In the genomic region with DNA sequence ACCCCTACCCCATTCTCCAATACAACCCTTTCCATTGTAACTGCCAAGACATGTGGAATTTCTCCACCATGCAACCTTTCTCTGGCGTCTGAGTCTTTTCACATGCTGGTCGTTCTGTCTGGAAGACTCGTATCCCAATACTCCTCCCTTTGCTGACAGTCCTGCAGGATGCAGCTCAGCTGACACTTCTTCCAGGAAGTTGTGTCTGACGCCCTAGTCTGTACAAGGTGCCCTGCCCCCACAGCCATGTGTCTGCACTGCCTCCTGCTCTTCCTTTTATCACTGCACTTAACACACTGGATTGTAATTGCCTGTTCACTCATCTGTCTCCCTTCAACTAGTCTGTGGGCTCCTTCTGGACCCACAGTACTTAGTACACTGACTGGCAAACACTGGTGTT, we compare ENCODE assay signal across 25 cellular contexts.
DNase-seq lines count a peak whose midpoint lies in the region; ATAC-seq, FAIRE-seq and TF ChIP-seq lines count a peak whose summit lies in the region.
"Had no signal": no experiment of that assay in that cellular context is flagged by ENCODE, and none has a peak within 500 bp of the region (broad histone marks: within the 10 kb centered on the region; RNA-seq: fewer than 3 reads in every experiment).

No MANE protein-coding gene starts in this region.

- DNase-seq in mammary epithelial cell = no peak
- DNase-seq in breast epithelium (ENCODE audit: low spot score in 2 of 2) = no peak
- DNase-seq in bronchial epithelial cell (ENCODE audit: low read depth) = no peak
- DNase-seq in left kidney (ENCODE audit: low read depth, low spot score) = peak; percentile 32
- no peak for DNase-seq in endodermal cell
- DNase-seq in central memory CD4-positive, alpha-beta T cell = no peak
- DNase-seq: AML-193; CD4-positive, alpha-beta T cell; HCEC 1CT; NCI-H1048; NCI-H1694 treated with DMSO at 0.1 percent for 48 hours; NCI-H2081; NCI-H524; NCI-H774; Peyer's patch; SIG-M5; SK-N-SH had no signal

- dilution Hi-C loops in mammary epithelial cell (cut with HindIII; ENCODE audit: low sequenced_read_pairs) = no loop called here

- H3K27me3 ChIP-seq in mammary epithelial cell (ENCODE audit: insufficient read depth, low read length) (no peaks in the 10 kb centered on the region), breast epithelium (no peaks in the 10 kb centered on the region), bronchial epithelial cell (ENCODE audit: control insufficient read depth, insufficient read depth, low read length) (no peaks in the 10 kb centered on the region), endodermal cell (ENCODE audit: control insufficient read depth, insufficient read depth, low read length, poor library complexity, severe bottlenecking) (peaks cover 5% of the 10 kb centered on the region)
- H3K27me3 ChIP-seq: BLaER1 treated with 17β-estradiol and CSF1 and Interleukin-3, amounts not matched to agents 10 nM and 100 nM; Peyer's patch had no signal

- no peak overlapping the region for H2AFZ ChIP-seq in mammary epithelial cell (ENCODE audit: low read depth, low read length)

- H3K79me2 ChIP-seq in mammary epithelial cell (ENCODE audit: insufficient read depth, low read length) = no peaks in the 10 kb centered on the region

- H3K36me3 Mint-ChIP-seq in endodermal cell (ENCODE audit: low read depth) = no peaks in the 10 kb centered on the region
- H3K36me3 Mint-ChIP-seq: IgD-negative memory B cell had no signal

- no peaks in the 10 kb centered on the region for H4K20me1 ChIP-seq in mammary epithelial cell (ENCODE audit: insufficient read depth, low read length)
- H4K20me1 ChIP-seq: BLaER1 treated with 17β-estradiol and CSF1 and Interleukin-3, amounts not matched to agents 10 nM and 100 nM had no signal

- no peak for TF ChIP-seq POLR2A in breast epithelium (IDR thresholded peaks at IDR 0.05)

- no peak overlapping the region for H3K4me2 ChIP-seq in mammary epithelial cell (ENCODE audit: insufficient read depth, low read depth, low read length)
- H3K4me2 ChIP-seq: A549; BLaER1 treated with 17β-estradiol and CSF1 and Interleukin-3, amounts not matched to agents 10 nM and 100 nM; KMS-11; SK-N-SH had no signal

- TF ChIP-seq CTCF in mammary epithelial cell (conservative IDR thresholded peaks at IDR 0.05 in 1 of 2, IDR thresholded peaks at IDR 0.05 in 1 of 2; ENCODE audit: extremely low read depth in 1 of 2, insufficient read depth in 1 of 2, low read depth in 1 of 2, low read length in 2 of 2) (no peak), breast epithelium (IDR thresholded peaks at IDR 0.05) (no peak), bronchial epithelial cell (IDR thresholded peaks at IDR 0.05; ENCODE audit: insufficient read depth, low read length, severe bottlenecking) (no peak), endodermal cell (conservative IDR thresholded peaks at IDR 0.05) (no peak)

- H3K4me3 ChIP-seq in mammary epithelial cell (replicated peaks in 1 of 3; ENCODE audit: insufficient read depth in 1 of 3, low read depth in 2 of 3, low read length in 3 of 3) (no peak overlapping the region), breast epithelium (no peak overlapping the region), bronchial epithelial cell (ENCODE audit: low read depth, low read length) (no peak overlapping the region), endodermal cell (ENCODE audit: low read length) (no peak overlapping the region)
- H3K4me3 ChIP-seq: A549; BLaER1 treated with 17β-estradiol and CSF1 and Interleukin-3, amounts not matched to agents 10 nM and 100 nM; Peyer's patch had no signal

- 96% methylated on average over 4 of the region's 4 CpGs for WGBS in mammary epithelial cell (ENCODE audit: low coverage, missing lambda C conversion rate)
- WGBS in endodermal cell (ENCODE audit: insufficient coverage in 1 of 2, insufficient read length in 1 of 2), 2 experiments = 64 to 71% methylated on average over 4 of the region's 4 CpGs

- no peak overlapping the region for H3K4me3 Mint-ChIP-seq in endodermal cell
- H3K4me3 Mint-ChIP-seq: CD4-positive, alpha-beta T cell; IgD-negative memory B cell had no signal

- H3K9me3 Mint-ChIP-seq in endodermal cell = no peaks in the 10 kb centered on the region
- H3K9me3 Mint-ChIP-seq: CD4-positive, alpha-beta T cell; IgD-negative memory B cell had no signal

- CTCF ChIA-PET in mammary epithelial cell (lab: Charles Lee; ENCODE audit: low non-redundant PET) = no interaction called here

- FAIRE-seq in bronchial epithelial cell (lab: Jason Lieb, UNC) = peak; percentile 47
- FAIRE-seq: A549, GM12892, GM19239, H1 had no signal

- ATAC-seq in HG03520 (IDR thresholded peaks at IDR 0.05; ENCODE audit: unreplicated experiment) = no peak
- ATAC-seq: A549 had no signal

- H3K9me3 ChIP-seq in mammary epithelial cell (replicated peaks; ENCODE audit: insufficient read depth, low read length) (no peaks in the 10 kb centered on the region), breast epithelium (no peaks in the 10 kb centered on the region), endodermal cell (ENCODE audit: control insufficient read depth, low read length) (no peaks in the 10 kb centered on the region)
- H3K9me3 ChIP-seq: A549; BLaER1 treated with 17β-estradiol and CSF1 and Interleukin-3, amounts not matched to agents 10 nM and 100 nM; Peyer's patch; SK-N-SH had no signal

- in situ Hi-C loops in mammary epithelial cell (cut with MboI; ENCODE audit: low sequenced_read_pairs in 2 of 2) = loop anchor here in 1 of 2 donors (25.0 kb wide), 1 partner anchor 419 kb away; no protein-coding TSS in a partner anchor

- H3K4me1 Mint-ChIP-seq in endodermal cell = no peaks in the 10 kb centered on the region
- H3K4me1 Mint-ChIP-seq: IgD-negative memory B cell had no signal

- peak overlapping the region; percentile 45 for H3K27ac ChIP-seq in mammary epithelial cell (ENCODE audit: insufficient read depth, low read depth, low read length)
- no peak overlapping the region for H3K27ac ChIP-seq in breast epithelium
- H3K27ac ChIP-seq in endodermal cell (ENCODE audit: low read depth, low read length) = no peak overlapping the region
- H3K27ac ChIP-seq: A549; BLaER1 treated with 17β-estradiol and CSF1 and Interleukin-3, amounts not matched to agents 10 nM and 100 nM; KMS-11; Peyer's patch had no signal

- H3K36me3 ChIP-seq in mammary epithelial cell (ENCODE audit: insufficient read depth, low read length) = no peaks in the 10 kb centered on the region
- no peaks in the 10 kb centered on the region for H3K36me3 ChIP-seq in breast epithelium
- no peaks in the 10 kb centered on the region for H3K36me3 ChIP-seq in bronchial epithelial cell (ENCODE audit: control insufficient read depth, insufficient read depth, low read length)
- no peaks in the 10 kb centered on the region for H3K36me3 ChIP-seq in endodermal cell (ENCODE audit: control insufficient read depth, insufficient read depth, low read length)
- H3K36me3 ChIP-seq: BLaER1 treated with 17β-estradiol and CSF1 and Interleukin-3, amounts not matched to agents 10 nM and 100 nM; Peyer's patch had no signal

- no peak overlapping the region for H3K27ac Mint-ChIP-seq in endodermal cell
- H3K27ac Mint-ChIP-seq: CD4-positive, alpha-beta T cell; IgD-negative memory B cell had no signal

- H3K9ac ChIP-seq in mammary epithelial cell (ENCODE audit: insufficient read depth, low read length) (no peak overlapping the region), endodermal cell (ENCODE audit: extremely low read depth, low read length, poor library complexity, severe bottlenecking) (no peak overlapping the region)
- H3K9ac ChIP-seq: BLaER1 treated with 17β-estradiol and CSF1 and Interleukin-3, amounts not matched to agents 10 nM and 100 nM; KMS-11; SK-N-SH had no signal

- peaks cover 3% of the 10 kb centered on the region for H3K27me3 Mint-ChIP-seq in endodermal cell (ENCODE audit: insufficient read depth)

- intact Hi-C loops in mammary epithelial cell (cut with micrococcal nuclease) = no loop called here
- intact Hi-C loops in breast epithelium (cut with DNase I; ENCODE audit: low total_unique reads) = no loop called here

- H3K4me1 ChIP-seq in mammary epithelial cell (ENCODE audit: insufficient read depth, low read length) = peaks cover 33% of the 10 kb centered on the region
- no peaks in the 10 kb centered on the region for H3K4me1 ChIP-seq in breast epithelium
- no peaks in the 10 kb centered on the region for H3K4me1 ChIP-seq in endodermal cell (ENCODE audit: control insufficient read depth, insufficient read depth, low read length)
- H3K4me1 ChIP-seq: A549; BLaER1 treated with 17β-estradiol and CSF1 and Interleukin-3, amounts not matched to agents 10 nM and 100 nM; Peyer's patch had no signal

- no TSS peak for BruUV-seq in mammary epithelial cell (replicated peaks; lab: Mats Ljungman, UMichigan)
